Comparison of ENCODE assay signal across 2 cellular contexts in the genomic region with DNA sequence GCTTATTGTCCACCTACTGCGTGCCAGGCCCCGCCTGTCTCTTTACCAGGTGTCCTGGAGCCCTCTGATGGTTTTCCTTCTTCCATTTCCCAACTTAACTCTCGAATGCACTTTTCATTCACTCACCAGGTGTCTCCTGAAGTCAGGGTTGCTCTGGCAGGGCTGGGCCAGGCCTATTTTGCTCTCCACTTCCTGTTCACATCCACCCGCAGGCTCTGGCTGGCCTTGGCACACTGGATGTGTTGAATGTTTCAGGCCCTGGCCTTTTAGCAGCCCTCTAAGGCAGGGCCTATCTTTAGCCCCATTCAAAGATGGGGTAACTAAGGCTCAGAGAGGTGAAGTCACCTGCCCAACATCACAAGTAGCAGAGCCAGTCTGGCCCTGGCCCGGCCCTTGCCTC.
TF ChIP-seq lines count a peak whose summit lies in the region.

No MANE protein-coding gene starts in this region.

TF ChIP-seq in GM23338, 12 proteins besides CTCF, POLR2A, EP300 and RAD21:
- TF ChIP-seq STAT1 (IDR thresholded peaks at IDR 0.05; ENCODE audit: unreplicated experiment), result no peak
- TF ChIP-seq EZH2 (IDR thresholded peaks at IDR 0.05; ENCODE audit: low read depth, unreplicated experiment), result no peak
- TF ChIP-seq ZNF331 (CRISPR knock-in tag; IDR thresholded peaks at IDR 0.05; ENCODE audit: low read depth), result no peak
- no peak for TF ChIP-seq POLR2AphosphoS5 (IDR thresholded peaks at IDR 0.05; ENCODE audit: low read depth)

TF ChIP-seq in SK-N-SH, 30 proteins besides CTCF, POLR2A, EP300 and RAD21:
- TF ChIP-seq FOXJ3 (CRISPR knock-in tag; IDR thresholded peaks at IDR 0.05) (no peak), NRF1 (IDR thresholded peaks at IDR 0.05; ENCODE audit: low read depth, low read length) (no peak), MEF2A (IDR thresholded peaks at IDR 0.05; ENCODE audit: borderline replicate concordance, low read depth) (no peak), TAF1 (IDR thresholded peaks at IDR 0.05; ENCODE audit: borderline replicate concordance, low read depth, low read length) (no peak), SIN3A (IDR thresholded peaks at IDR 0.05; ENCODE audit: borderline replicate concordance, low read depth, low read length) (no peak), FOXM1 (IDR thresholded peaks at IDR 0.05; ENCODE audit: low read depth) (no peak), CHD2 (IDR thresholded peaks at IDR 0.05; ENCODE audit: low read length, partially characterized antibody) (no peak), NFIC (IDR thresholded peaks at IDR 0.05; ENCODE audit: borderline replicate concordance) (no peak)
- TF ChIP-seq, protein P1, sequence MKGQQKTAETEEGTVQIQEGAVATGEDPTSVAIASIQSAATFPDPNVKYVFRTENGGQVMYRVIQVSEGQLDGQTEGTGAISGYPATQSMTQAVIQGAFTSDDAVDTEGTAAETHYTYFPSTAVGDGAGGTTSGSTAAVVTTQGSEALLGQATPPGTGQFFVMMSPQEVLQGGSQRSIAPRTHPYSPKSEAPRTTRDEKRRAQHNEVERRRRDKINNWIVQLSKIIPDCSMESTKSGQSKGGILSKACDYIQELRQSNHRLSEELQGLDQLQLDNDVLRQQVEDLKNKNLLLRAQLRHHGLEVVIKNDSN (IDR thresholded peaks at IDR 0.05; ENCODE audit: borderline replicate concordance, low read depth), result no peak
